15 cellular contexts compared by ENCODE assay signal in genomic region chrX:40473460-40474204, GRCh38.
DNase-seq lines count a peak whose midpoint lies in the region; ATAC-seq, FAIRE-seq and TF ChIP-seq lines count a peak whose summit lies in the region.
"Had no signal": no experiment of that assay in that cellular context is flagged by ENCODE, and none has a peak within 500 bp of the region (broad histone marks: within the 10 kb centered on the region; RNA-seq: fewer than 3 reads in every experiment).

No MANE protein-coding gene starts in this region.

- POLR2A ChIA-PET in HepG2 (lab: Yijun Ruan, JAX): interaction anchor here (0.9 kb wide), 1 partner anchor 460 kb away, joined by 5 read pairs; no protein-coding TSS in a partner anchor

- H3K9ac ChIP-seq in HepG2 (ENCODE audit: insufficient read depth, low read depth, low read length): no peak overlapping the region
- no peak overlapping the region for H3K9ac ChIP-seq in endodermal cell (ENCODE audit: extremely low read depth, low read length, poor library complexity, severe bottlenecking)
- H3K9ac ChIP-seq: GM23248 had no signal

- no TSS peak for BruUV-seq in HepG2 (replicated peaks; lab: Mats Ljungman, UMichigan)

- in situ Hi-C loops in HepG2 (cut with HindIII; ENCODE audit: extremely low pct_ligation_motif_present, low pct_unique_long_range_greater_than_20kb): loop anchor here (10.0 kb wide), 1 partner anchor 159 kb away; no protein-coding TSS in a partner anchor
- in situ Hi-C loops in gastrocnemius medialis (cut with MboI; ENCODE audit: low sequenced_read_pairs in 4 of 4): no loop called here

- H2AFZ ChIP-seq in HepG2 (ENCODE audit: low read length): no peak overlapping the region
- H2AFZ ChIP-seq: GM23248 had no signal

- peak; percentile 34 for FAIRE-seq in HepG2 (lab: Jason Lieb, UNC)

- H3K27ac Mint-ChIP-seq in endodermal cell: peak overlapping the region; percentile 98
- peak overlapping the region; percentile 55 for H3K27ac Mint-ChIP-seq in stimulated activated naive CD8-positive, alpha-beta T cell treated with anti-CD3 and anti-CD28 coated beads, Interleukin-15, Interleukin-2, amounts not matched to agents 100 ng/mL and 50 ng/mL, for 24 hours
- H3K27ac Mint-ChIP-seq: activated naive CD8-positive, alpha-beta T cell treated with anti-CD3 and anti-CD28 coated beads, Interleukin-2, amount 10 ng/mL, durations not matched to agents 7 days and 5 days; memory B cell had no signal

- no peaks in the 10 kb centered on the region for H3K27me3 Mint-ChIP-seq in endodermal cell (ENCODE audit: insufficient read depth)
- H3K27me3 Mint-ChIP-seq in stimulated activated naive CD8-positive, alpha-beta T cell treated with anti-CD3 and anti-CD28 coated beads, Interleukin-15, Interleukin-2, amounts not matched to agents 100 ng/mL and 50 ng/mL, for 24 hours: peaks cover 9% of the 10 kb centered on the region

- TF ChIP-seq POLR2A in HepG2 (IDR thresholded peaks at IDR 0.05; ENCODE audit: insufficient read depth in 1 of 2, low read depth in 2 of 2, low read length in 2 of 2): no peak
- no peak for TF ChIP-seq POLR2A in right lobe of liver (IDR thresholded peaks at IDR 0.05)
- TF ChIP-seq POLR2A in gastrocnemius medialis (IDR thresholded peaks at IDR 0.05): no peak

- ATAC-seq in HepG2 (no peak), right lobe of liver (no peak), GM18858 (IDR thresholded peaks at IDR 0.05; ENCODE audit: unreplicated experiment) (no peak), HG02798 (IDR thresholded peaks at IDR 0.05; ENCODE audit: poor library complexity, unreplicated experiment) (no peak), gastrocnemius medialis (no peak)

- H3K79me2 ChIP-seq in HepG2 (ENCODE audit: insufficient read depth, low read length): no peaks in the 10 kb centered on the region

- TF ChIP-seq EP300 in HepG2 (IDR thresholded peaks at IDR 0.05; ENCODE audit: low read depth in 2 of 2, low read length in 2 of 2): no peak
- no peak for TF ChIP-seq EP300 in HepG2 (CRISPR knock-in tag; IDR thresholded peaks at IDR 0.05; ENCODE audit: borderline replicate concordance)

- no peak for TF ChIP-seq RAD21 in HepG2 (CRISPR knock-in tag; IDR thresholded peaks at IDR 0.05)

- H3K27me3 ChIP-seq in HepG2 (ENCODE audit: control insufficient read depth in 1 of 2, insufficient read depth in 2 of 2, low read length in 2 of 2) (no peaks in the 10 kb centered on the region), right lobe of liver (no peaks in the 10 kb centered on the region), endodermal cell (ENCODE audit: control insufficient read depth, insufficient read depth, low read length, poor library complexity, severe bottlenecking) (no peaks in the 10 kb centered on the region), gastrocnemius medialis (peaks cover 0 to 7% (median 0%) of the 10 kb centered on the region in 3 donors)
- H3K27me3 ChIP-seq: upper lobe of left lung had no signal

- peak overlapping the region; percentile 61; the same call in 1 of the 2 replicates for H3K4me2 ChIP-seq in HepG2 (ENCODE audit: low read depth, low read length)

- WGBS in HepG2 (ENCODE audit: low lambda C conversion rate): 55% methylated on average over 8 of the region's 8 CpGs
- WGBS in right lobe of liver (ENCODE audit: insufficient coverage, low coverage, low lambda C conversion rate, missing lambda C conversion rate): 62% methylated on average over 8 of the region's 8 CpGs
- WGBS in endodermal cell (ENCODE audit: insufficient coverage in 1 of 2, insufficient read length in 1 of 2), 2 experiments: 76 to 89% methylated on average over 4 to 8 of the region's 8 CpGs

- peaks cover 26% of the 10 kb centered on the region for H3K9me3 Mint-ChIP-seq in endodermal cell
- H3K9me3 Mint-ChIP-seq in stimulated activated naive CD8-positive, alpha-beta T cell treated with anti-CD3 and anti-CD28 coated beads, Interleukin-15, Interleukin-2, amounts not matched to agents 100 ng/mL and 50 ng/mL, for 24 hours: no peaks in the 10 kb centered on the region
- H3K9me3 Mint-ChIP-seq: activated naive CD8-positive, alpha-beta T cell treated with anti-CD3 and anti-CD28 coated beads, Interleukin-2, amount 10 ng/mL, durations not matched to agents 7 days and 5 days; memory B cell had no signal

- TF ChIP-seq CTCF in HepG2 (CRISPR knock-in tag; IDR thresholded peaks at IDR 0.05): no peak
- no peak for TF ChIP-seq CTCF in right lobe of liver (IDR thresholded peaks at IDR 0.05)
- TF ChIP-seq CTCF in endodermal cell (conservative IDR thresholded peaks at IDR 0.05): no peak
- no peak for TF ChIP-seq CTCF in gastrocnemius medialis (IDR thresholded peaks at IDR 0.05 in 4 of 5, conservative IDR thresholded peaks at IDR 0.05 in 1 of 5)

- H3K4me1 Mint-ChIP-seq in endodermal cell: peaks cover 48% of the 10 kb centered on the region
- peaks cover 44% of the 10 kb centered on the region for H3K4me1 Mint-ChIP-seq in stimulated activated naive CD8-positive, alpha-beta T cell treated with anti-CD3 and anti-CD28 coated beads, Interleukin-15, Interleukin-2, amounts not matched to agents 100 ng/mL and 50 ng/mL, for 24 hours (ENCODE audit: low read depth)

- intact Hi-C loops in HepG2 (cut with micrococcal nuclease; ENCODE audit: unreplicated experiment) (no loop called here), right lobe of liver (cut with DNase I) (no loop called here), gastrocnemius medialis (cut with DNase I; ENCODE audit: low total_unique reads) (no loop called here)

- H4K20me1 ChIP-seq in HepG2 (ENCODE audit: insufficient read depth, low read length): no peaks in the 10 kb centered on the region

- no peak overlapping the region for H3K27ac ChIP-seq in HepG2 (ENCODE audit: extremely low read length, insufficient read depth, low read length)
- no peak overlapping the region for H3K27ac ChIP-seq in right lobe of liver
- peak overlapping the region; percentile 69 for H3K27ac ChIP-seq in endodermal cell (ENCODE audit: low read depth, low read length)
- no peak overlapping the region for H3K27ac ChIP-seq in gastrocnemius medialis
- H3K27ac ChIP-seq: GM23248, upper lobe of left lung, WERI-Rb-1 had no signal

- peak overlapping the region; percentile 38 for H3K4me3 Mint-ChIP-seq in endodermal cell
- peak overlapping the region; percentile 43 for H3K4me3 Mint-ChIP-seq in stimulated activated naive CD8-positive, alpha-beta T cell treated with anti-CD3 and anti-CD28 coated beads, Interleukin-15, Interleukin-2, amounts not matched to agents 100 ng/mL and 50 ng/mL, for 24 hours
- H3K4me3 Mint-ChIP-seq: activated naive CD8-positive, alpha-beta T cell treated with anti-CD3 and anti-CD28 coated beads, Interleukin-2, amount 10 ng/mL, durations not matched to agents 7 days and 5 days; memory B cell had no signal

- H3K9me3 ChIP-seq in HepG2 (ENCODE audit: low read length): no peaks in the 10 kb centered on the region
- H3K9me3 ChIP-seq in right lobe of liver: no peaks in the 10 kb centered on the region
- no peaks in the 10 kb centered on the region for H3K9me3 ChIP-seq in endodermal cell (ENCODE audit: control insufficient read depth, low read length)
- H3K9me3 ChIP-seq in gastrocnemius medialis: no peaks in the 10 kb centered on the region
- H3K9me3 ChIP-seq: upper lobe of left lung had no signal

- H3K36me3 Mint-ChIP-seq in endodermal cell (ENCODE audit: low read depth): no peaks in the 10 kb centered on the region
- H3K36me3 Mint-ChIP-seq in stimulated activated naive CD8-positive, alpha-beta T cell treated with anti-CD3 and anti-CD28 coated beads, Interleukin-15, Interleukin-2, amounts not matched to agents 100 ng/mL and 50 ng/mL, for 24 hours (ENCODE audit: low read depth): no peaks in the 10 kb centered on the region
- H3K36me3 Mint-ChIP-seq: activated naive CD8-positive, alpha-beta T cell treated with anti-CD3 and anti-CD28 coated beads, Interleukin-2, amount 10 ng/mL, durations not matched to agents 7 days and 5 days; memory B cell had no signal

- DNase-seq in HepG2 (ENCODE audit: low spot score) (no peak), right lobe of liver (no peak), NCI-H69 (lab: John Stamatoyannopoulos, UW) (peak; percentile 25), endodermal cell (no peak), gastrocnemius medialis (no peak)
- DNase-seq: activated naive CD8-positive, alpha-beta T cell treated with anti-CD3 and anti-CD28 coated beads, Interleukin-2, amount 10 ng/mL, durations not matched to agents 7 days and 5 days; DMS 273 treated with DMSO at 0.1 percent for 48 hours; Karpas-422 had no signal

- H3K4me3 ChIP-seq in HepG2 (replicated peaks in 1 of 3; ENCODE audit: insufficient read depth in 1 of 3, low read depth in 2 of 3, low read length in 3 of 3) (peak overlapping the region in 1 of 3 experiments; percentile 43; a peak in 1 of 6 replicates), right lobe of liver (no peak overlapping the region), endodermal cell (ENCODE audit: low read length) (no peak overlapping the region), gastrocnemius medialis (no peak overlapping the region)
- H3K4me3 ChIP-seq: GM23248, upper lobe of left lung had no signal

- CTCF ChIA-PET in HepG2 (lab: Yijun Ruan, JAX; ENCODE audit: low intra/inter-chr PET ratio, low total read pairs): no interaction called here

- H3K4me1 ChIP-seq in HepG2 (ENCODE audit: insufficient read depth, low read length) (peaks cover 39% of the 10 kb centered on the region), right lobe of liver (peaks cover 0 to 2% (median 0%) of the 10 kb centered on the region in 4 donors), endodermal cell (ENCODE audit: control insufficient read depth, insufficient read depth, low read length) (peaks cover 6% of the 10 kb centered on the region), gastrocnemius medialis (no peaks in the 10 kb centered on the region)

- no peaks in the 10 kb centered on the region for H3K36me3 ChIP-seq in HepG2 (replicated peaks in 1 of 2; ENCODE audit: control insufficient read depth in 1 of 2, insufficient read depth in 2 of 2, low read length in 2 of 2)
- H3K36me3 ChIP-seq in right lobe of liver: no peaks in the 10 kb centered on the region
- no peaks in the 10 kb centered on the region for H3K36me3 ChIP-seq in endodermal cell (ENCODE audit: control insufficient read depth, insufficient read depth, low read length)
- no peaks in the 10 kb centered on the region for H3K36me3 ChIP-seq in gastrocnemius medialis
- H3K36me3 ChIP-seq: upper lobe of left lung, WERI-Rb-1 had no signal

TF ChIP-seq in HepG2, 621 proteins besides CTCF, POLR2A, EP300 and RAD21 (continues in another document):
- TF ChIP-seq ZMYM3 (CRISPR knock-in tag; IDR thresholded peaks at IDR 0.05) (0 out of 2 replicates have a peak, but pooled peaks have one; percentile 22), ZNF879 (CRISPR knock-in tag; IDR thresholded peaks at IDR 0.05) (no peak), DNMT3B (CRISPR knock-in tag; conservative IDR thresholded peaks at IDR 0.05) (no peak), ZBTB25 (CRISPR knock-in tag; IDR thresholded peaks at IDR 0.05) (no peak)
